Comparison of ENCODE assay signal across 9 cellular contexts in genomic region chr9:112268421-112268820, GRCh38.
"Had no signal": no experiment of that assay in that cellular context is flagged by ENCODE, and none has a peak within 500 bp of the region (broad histone marks: within the 10 kb centered on the region; RNA-seq: fewer than 3 reads in every experiment).

No MANE protein-coding gene starts in this region.

- H3K4me3 Mint-ChIP-seq: HFFc6, IgD-negative memory B cell had no signal

- ATAC-seq: HCT116, HepG2 had no signal

- DNase-seq: GM23248, GOT3, H7, HFFc6 had no signal

- H3K4me1 ChIP-seq: HAP-1 had no signal

- H3K9me3 ChIP-seq: HAP-1 had no signal

- H3K9me3 Mint-ChIP-seq: HFFc6, IgD-negative memory B cell had no signal

- H2AFZ ChIP-seq: GM23248 had no signal

- H3K27ac ChIP-seq: GM23248, HL-60 had no signal

- H3K27ac Mint-ChIP-seq: HFFc6 had no signal

- H3K36me3 ChIP-seq: HAP-1 had no signal

- H3K9ac ChIP-seq: GM23248 had no signal

- H3K27me3 Mint-ChIP-seq: IgD-negative memory B cell had no signal

- H3K4me3 ChIP-seq: GM23248, HAP-1 had no signal
